In the genomic region with DNA sequence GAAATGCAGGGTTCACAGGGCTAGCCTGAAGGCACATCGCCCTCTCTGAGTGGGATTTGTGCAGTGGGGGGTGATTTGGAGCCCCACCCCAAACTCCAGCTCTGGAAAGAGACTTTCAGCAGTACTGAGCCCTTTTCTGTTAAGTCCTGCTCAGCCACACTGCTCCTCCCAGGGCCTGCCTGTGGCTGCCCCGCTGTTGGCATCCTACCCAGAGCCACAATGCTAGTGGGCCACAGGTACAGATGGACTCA, we compare ENCODE assay signal across 11 cellular contexts. TPM values are rescaled to one million over a fixed set of nuclear protein-coding genes. Genes with fewer than 3 reads are reported as not detected.
"Had no signal": no experiment of that assay in that cellular context is flagged by ENCODE, and none has a peak within 500 bp of the region (broad histone marks: within the 10 kb centered on the region; RNA-seq: fewer than 3 reads in every experiment).

No MANE protein-coding gene starts in this region.

- H3K9ac ChIP-seq: GM23248 had no signal

- DNase-seq: GM23248, GOT3, H7, HFFc6 had no signal

- H2AFZ ChIP-seq: GM23248 had no signal

- H3K4me3 Mint-ChIP-seq: HFFc6 had no signal

- H3K9me3 Mint-ChIP-seq: HFFc6 had no signal

- H3K4me3 ChIP-seq: GM23248, HAP-1, K562 had no signal

- H3K9me3 ChIP-seq: HAP-1 had no signal

- ATAC-seq: HCT116, HepG2, K562 had no signal

- H3K27ac ChIP-seq: GM23248, HL-60 had no signal

- H3K4me1 ChIP-seq: HAP-1 had no signal

- H3K27ac Mint-ChIP-seq: HFFc6 had no signal

- H3K36me3 ChIP-seq: HAP-1 had no signal

RNA-seq across cellular contexts. Expression of a gene that starts 52.7 kb away (rescaled TPM):
- total RNA-seq: GM23248, H4, H7, HepG2, HFFc6, HT1080, K562 had no signal
- polyA plus RNA-seq: GM23248, HepG2, K562 had no signal
